In the genomic region with DNA sequence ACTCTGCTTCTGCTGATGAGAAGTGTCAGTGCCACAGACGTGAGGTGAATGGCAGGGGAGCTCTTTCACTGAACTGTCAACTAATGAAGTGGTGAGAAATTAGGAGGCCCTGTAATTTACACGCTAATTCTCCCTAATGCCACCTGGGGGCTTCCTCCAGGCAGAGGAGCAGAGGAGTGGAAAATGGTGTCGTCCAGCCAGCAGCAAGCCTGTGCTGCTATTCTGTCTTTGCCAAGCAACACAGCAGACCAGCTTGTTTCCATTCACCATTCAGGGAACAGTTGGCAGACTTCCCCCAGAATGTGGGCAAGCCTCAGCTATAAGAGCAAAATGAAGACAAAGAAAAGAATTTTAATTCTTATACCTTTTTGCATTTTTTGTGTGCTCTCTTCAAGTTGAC, we compare ENCODE assay signal across 16 cellular contexts.
A peak's percentile ranks its signal among the peaks of the same experiment; 100 is the strongest.
DNase-seq lines count a peak whose midpoint lies in the region; ATAC-seq and TF ChIP-seq lines count a peak whose summit lies in the region.
"Had no signal": no experiment of that assay in that cellular context is flagged by ENCODE, and none has a peak within 500 bp of the region (broad histone marks: within the 10 kb centered on the region; RNA-seq: fewer than 3 reads in every experiment).

No MANE protein-coding gene starts in this region.

- peaks cover 0 to 3% (median 0%) of the 10 kb centered on the region in 6 donors for H3K9me3 Mint-ChIP-seq in immature natural killer cell
- H3K9me3 Mint-ChIP-seq in naive thymus-derived CD4-positive, alpha-beta T cell = peaks cover 0 to 9% (median 5%) of the 10 kb centered on the region in 11 donors
- H3K9me3 Mint-ChIP-seq: neural crest cell had no signal

- H3K36me3 Mint-ChIP-seq in immature natural killer cell = peaks cover 0 to 5% (median 3%) of the 10 kb centered on the region in 3 donors
- H3K36me3 Mint-ChIP-seq in naive thymus-derived CD4-positive, alpha-beta T cell = peaks cover 0 to 4% (median 0%) of the 10 kb centered on the region in 5 donors

- H3K27ac ChIP-seq in naive thymus-derived CD4-positive, alpha-beta T cell (ENCODE audit: low read depth, low read length) = no peak overlapping the region
- H3K27ac ChIP-seq in esophagus muscularis mucosa (replicated peaks in 1 of 4) = no peak overlapping the region
- H3K27ac ChIP-seq: BLaER1, heart left ventricle, SJCRH30, thyroid gland had no signal

- H3K36me3 ChIP-seq in naive thymus-derived CD4-positive, alpha-beta T cell (ENCODE audit: control insufficient read depth in 2 of 3, insufficient read depth in 3 of 3, low read length in 3 of 3) = no peaks in the 10 kb centered on the region
- no peaks in the 10 kb centered on the region for H3K36me3 ChIP-seq in esophagus muscularis mucosa
- H3K36me3 ChIP-seq: BLaER1, heart left ventricle, SJCRH30, thyroid gland had no signal

- no peaks in the 10 kb centered on the region for H3K9me3 ChIP-seq in naive thymus-derived CD4-positive, alpha-beta T cell (ENCODE audit: control insufficient read depth in 2 of 3, low read length in 3 of 3)
- H3K9me3 ChIP-seq in esophagus muscularis mucosa = no peaks in the 10 kb centered on the region
- H3K9me3 ChIP-seq: heart left ventricle, SJCRH30, thyroid gland had no signal

- POLR2A ChIA-PET in naive thymus-derived CD4-positive, alpha-beta T cell (lab: Charles Lee) = no interaction called here

- no peaks in the 10 kb centered on the region for H3K4me1 ChIP-seq in naive thymus-derived CD4-positive, alpha-beta T cell (ENCODE audit: control insufficient read depth in 2 of 2, insufficient read depth in 2 of 2, low read length in 2 of 2)
- peaks cover 0 to 10% (median 4%) of the 10 kb centered on the region in 4 donors for H3K4me1 ChIP-seq in esophagus muscularis mucosa
- H3K4me1 ChIP-seq: BLaER1, heart left ventricle, thyroid gland had no signal

- in situ Hi-C loops in KBM-7 (cut with MboI; ENCODE audit: low pct_unique_long_range_greater_than_20kb, low sequenced_read_pairs) = no loop called here

- TF ChIP-seq CTCF in esophagus muscularis mucosa (IDR thresholded peaks at IDR 0.05) = no peak

- H3K27me3 Mint-ChIP-seq in immature natural killer cell (ENCODE audit: low read depth in 3 of 3) = peaks cover 0 to 1% (median 0%) of the 10 kb centered on the region in 3 donors
- peaks cover 0 to 5% (median 3%) of the 10 kb centered on the region in 5 donors for H3K27me3 Mint-ChIP-seq in naive thymus-derived CD4-positive, alpha-beta T cell

- H3K4me3 Mint-ChIP-seq in immature natural killer cell = peak overlapping the region; percentile 13 to 68 (median 63)
- no peak overlapping the region for H3K4me3 Mint-ChIP-seq in naive thymus-derived CD4-positive, alpha-beta T cell
- H3K4me3 Mint-ChIP-seq: neural crest cell had no signal

- no peaks in the 10 kb centered on the region for H3K27me3 ChIP-seq in naive thymus-derived CD4-positive, alpha-beta T cell (ENCODE audit: control insufficient read depth in 2 of 2, insufficient read depth in 2 of 2, low read length in 2 of 2)
- H3K27me3 ChIP-seq in esophagus muscularis mucosa = no peaks in the 10 kb centered on the region
- H3K27me3 ChIP-seq: BLaER1, heart left ventricle, SJCRH30, thyroid gland had no signal

- peak overlapping the region; percentile 52 to 83 (median 74) for H3K27ac Mint-ChIP-seq in immature natural killer cell
- H3K27ac Mint-ChIP-seq in naive thymus-derived CD4-positive, alpha-beta T cell = peak overlapping the region in 1 of 9 donors; percentile 2

- H3K4me3 ChIP-seq in naive thymus-derived CD4-positive, alpha-beta T cell (ENCODE audit: low read length) = no peak overlapping the region
- no peak overlapping the region for H3K4me3 ChIP-seq in esophagus muscularis mucosa
- H3K4me3 ChIP-seq: BLaER1, heart left ventricle, SJCRH30, thyroid gland had no signal

- ATAC-seq in naive thymus-derived CD4-positive, alpha-beta T cell = no peak
- ATAC-seq in GM21717 (IDR thresholded peaks at IDR 0.05; ENCODE audit: unreplicated experiment) = no peak

- intact Hi-C loops in naive thymus-derived CD4-positive, alpha-beta T cell (cut with micrococcal nuclease) = loop anchor here in 1 of 2 donors (10.0 kb wide), 1 partner anchor 63 kb away; no protein-coding TSS in a partner anchor
- intact Hi-C loops in esophagus muscularis mucosa (cut with DNase I) = no loop called here

- DNase-seq in COLO829 (ENCODE audit: low spot score) (peak; percentile 9), KBM-7 (peak; percentile 15), anterior cingulate cortex (lab: John Stamatoyannopoulos, UW) (peak in 51 of 58 donors; percentile 5 to 82 (median 46)), immature natural killer cell (peak in 1 of 3 donors; percentile 6), esophagus muscularis mucosa (ENCODE audit: extremely low spot score) (no peak)
- DNase-seq in naive thymus-derived CD4-positive, alpha-beta T cell = no peak
- no peak for DNase-seq in stimulated activated CD4-positive, alpha-beta T cell treated with anti-CD3 and anti-CD28 coated beads, Interleukin-15, amount 100 ng/mL, for 24 hours
- DNase-seq: activated CD8-positive, alpha-beta memory T cell treated with anti-CD3 and anti-CD28 coated beads for 24 hours; heart left ventricle; MV-4-11; stimulated activated CD4-positive, alpha-beta T cell treated with anti-CD3 and anti-CD28 coated beads, Interleukin-4, amount 100 ng/mL, for 4 hours had no signal

- WGBS in esophagus muscularis mucosa = 35% methylated on average over 3 of the region's 3 CpGs

- H3K4me1 Mint-ChIP-seq in immature natural killer cell = peaks cover 60 to 66% of the 10 kb centered on the region in 2 donors
- peaks cover 0 to 6% (median 0%) of the 10 kb centered on the region in 7 donors for H3K4me1 Mint-ChIP-seq in naive thymus-derived CD4-positive, alpha-beta T cell

- TF ChIP-seq EP300 in esophagus muscularis mucosa (IDR thresholded peaks at IDR 0.05) = no peak

- no peak for TF ChIP-seq POLR2A in esophagus muscularis mucosa (IDR thresholded peaks at IDR 0.05; ENCODE audit: low read depth)

- CTCF ChIA-PET in naive thymus-derived CD4-positive, alpha-beta T cell (lab: Charles Lee) = no interaction called here

Comparison
In these comparisons a context has a peak if more than half of its experiments do, and no peak if none do; other contexts are left out.
1. DNase-seq: peak in COLO829 (single experiment), KBM-7 (single experiment) and anterior cingulate cortex (51 of 58); none in naive thymus-derived CD4-positive, alpha-beta T cell (0 of 9), stimulated activated CD4-positive, alpha-beta T cell treated with anti-CD3 and anti-CD28 coated beads, Interleukin-15, amount 100 ng/mL, for 24 hours (single experiment) and esophagus muscularis mucosa (single experiment).
2. H3K4me3 Mint-ChIP-seq: peak in immature natural killer cell (5 of 5); none in naive thymus-derived CD4-positive, alpha-beta T cell (0 of 10).